9 cellular contexts compared by ENCODE assay signal in the genomic region with DNA sequence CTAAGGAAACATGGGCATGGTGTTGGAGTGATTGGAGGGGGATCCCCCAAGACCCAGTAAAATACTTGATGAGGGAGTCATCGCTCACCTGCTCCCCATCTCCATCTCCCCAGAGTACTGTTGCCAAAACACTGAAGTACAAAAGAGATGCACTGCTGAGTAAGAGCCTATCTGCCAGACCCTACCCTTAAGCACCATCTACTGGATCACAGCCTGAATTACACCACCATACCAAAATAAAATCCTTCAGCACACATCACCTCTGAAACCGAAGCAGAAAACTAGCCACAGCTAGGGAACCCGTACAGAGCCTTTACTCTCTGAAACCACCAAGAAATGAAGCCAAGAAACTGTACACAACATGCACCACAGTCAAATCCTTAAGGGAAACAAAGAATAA.
DNase-seq lines count a peak whose midpoint lies in the region; ATAC-seq, FAIRE-seq and TF ChIP-seq lines count a peak whose summit lies in the region.
"Had no signal": no experiment of that assay in that cellular context is flagged by ENCODE, and none has a peak within 500 bp of the region (broad histone marks: within the 10 kb centered on the region; RNA-seq: fewer than 3 reads in every experiment).

No MANE protein-coding gene starts in this region.

- H3K4me3 Mint-ChIP-seq in activated CD4-positive, alpha-beta memory T cell treated with anti-CD3 and anti-CD28 coated beads, Interleukin-2, amount 10 ng/mL, durations not matched to agents 7 days and 5 days: no peak overlapping the region

- no peaks in the 10 kb centered on the region for H3K4me1 Mint-ChIP-seq in activated CD4-positive, alpha-beta memory T cell treated with anti-CD3 and anti-CD28 coated beads, Interleukin-2, amount 10 ng/mL, durations not matched to agents 7 days and 5 days

- no peak overlapping the region for H3K4me3 ChIP-seq in adrenal gland
- no peak overlapping the region for H3K4me3 ChIP-seq in neural cell (ENCODE audit: low read length)
- H3K4me3 ChIP-seq: mucosa of descending colon had no signal

- H3K79me2 ChIP-seq in neural cell (replicated peaks; ENCODE audit: insufficient read depth, low read length): no peaks in the 10 kb centered on the region

- H3K36me3 Mint-ChIP-seq in activated CD4-positive, alpha-beta memory T cell treated with anti-CD3 and anti-CD28 coated beads, Interleukin-2, amount 10 ng/mL, durations not matched to agents 7 days and 5 days (ENCODE audit: low read depth): no peaks in the 10 kb centered on the region

- no peak overlapping the region for H3K4me2 ChIP-seq in neural cell (ENCODE audit: low read length)

- no peaks in the 10 kb centered on the region for H3K9me2 ChIP-seq in neural cell (ENCODE audit: insufficient read depth, low read length)

- TF ChIP-seq CTCF in adrenal gland (IDR thresholded peaks at IDR 0.05) (peak in 5 of 6 experiments; percentile 16 to 43 (median 29)), neural cell (IDR thresholded peaks at IDR 0.05; ENCODE audit: poor library complexity, severe bottlenecking) (peak; percentile 44)

- H3F3A ChIP-seq in neural cell (ENCODE audit: insufficient read depth, low read length, poor library complexity, severe bottlenecking): no peaks in the 10 kb centered on the region

- H3K9me3 ChIP-seq in adrenal gland (replicated peaks in 1 of 3) (no peaks in the 10 kb centered on the region), neural cell (ENCODE audit: low read length) (no peaks in the 10 kb centered on the region)
- H3K9me3 ChIP-seq: mucosa of descending colon had no signal

- H3K9ac ChIP-seq in neural cell (ENCODE audit: low read length): no peak overlapping the region

- intact Hi-C loops in adrenal gland (cut with DNase I): no loop called here

- H2AFZ ChIP-seq in neural cell (ENCODE audit: low read depth, low read length): no peak overlapping the region

- POLR2A ChIA-PET in activated CD4-positive, alpha-beta memory T cell treated with anti-CD3 and anti-CD28 coated beads, Interleukin-2, amount 10 ng/mL, durations not matched to agents 7 days and 5 days (lab: Charles Lee): no interaction called here

- in situ Hi-C loops in KBM-7 (cut with MboI; ENCODE audit: low pct_unique_long_range_greater_than_20kb, low sequenced_read_pairs): no loop called here

- no peaks in the 10 kb centered on the region for H3K9me3 Mint-ChIP-seq in activated CD4-positive, alpha-beta memory T cell treated with anti-CD3 and anti-CD28 coated beads, Interleukin-2, amount 10 ng/mL, durations not matched to agents 7 days and 5 days

- H4K20me1 ChIP-seq in neural cell (ENCODE audit: insufficient read depth): no peaks in the 10 kb centered on the region

- TF ChIP-seq RAD21 in neural cell (conservative IDR thresholded peaks at IDR 0.05): peak; percentile 37

- H3K27ac Mint-ChIP-seq in activated CD4-positive, alpha-beta memory T cell treated with anti-CD3 and anti-CD28 coated beads, Interleukin-2, amount 10 ng/mL, durations not matched to agents 7 days and 5 days: no peak overlapping the region

- no peaks in the 10 kb centered on the region for H3K4me1 ChIP-seq in adrenal gland (replicated peaks in 1 of 2)

- H3K27me3 Mint-ChIP-seq in activated CD4-positive, alpha-beta memory T cell treated with anti-CD3 and anti-CD28 coated beads, Interleukin-2, amount 10 ng/mL, durations not matched to agents 7 days and 5 days: no peaks in the 10 kb centered on the region

- WGBS in adrenal gland, 4 donors: 36 to 50% (median 41%) methylated on average over 2 to 3 of the region's 3 CpGs

- H3K36me3 ChIP-seq in adrenal gland (replicated peaks in 1 of 2): no peaks in the 10 kb centered on the region
- no peaks in the 10 kb centered on the region for H3K36me3 ChIP-seq in neural cell (ENCODE audit: insufficient read depth, low read length)

- no peak for TF ChIP-seq POLR2A in adrenal gland (IDR thresholded peaks at IDR 0.05)

- no peak overlapping the region for H3K27ac ChIP-seq in adrenal gland
- no peak overlapping the region for H3K27ac ChIP-seq in neural cell (ENCODE audit: low read length)

- DNase-seq in KBM-7 (peak; percentile 47), adrenal gland (no peak), A172 (ENCODE audit: low spot score) (no peak), frontal cortex (ENCODE audit: low spot score in 2 of 2) (no peak)
- no peak for DNase-seq in activated CD4-positive, alpha-beta memory T cell treated with anti-CD3 and anti-CD28 coated beads, Interleukin-2, amount 10 ng/mL, durations not matched to agents 7 days and 5 days
- DNase-seq: mucosa of descending colon had no signal

- no peak for FAIRE-seq in frontal cortex (lab: Jason Lieb, UNC)

- ATAC-seq in GM18909 (IDR thresholded peaks at IDR 0.05; ENCODE audit: poor library complexity, unreplicated experiment) (peak; percentile 50), HG03571 (IDR thresholded peaks at IDR 0.05; ENCODE audit: unreplicated experiment) (no peak)
- ATAC-seq: mucosa of descending colon had no signal

- CTCF ChIA-PET in activated CD4-positive, alpha-beta memory T cell treated with anti-CD3 and anti-CD28 coated beads, Interleukin-2, amount 10 ng/mL, durations not matched to agents 7 days and 5 days (lab: Charles Lee): no interaction called here

- TF ChIP-seq EP300 in neural cell (conservative IDR thresholded peaks at IDR 0.05; ENCODE audit: poor library complexity, severe bottlenecking): no peak

- no peaks in the 10 kb centered on the region for H3K27me3 ChIP-seq in adrenal gland
- H3K27me3 ChIP-seq in neural cell (ENCODE audit: insufficient read depth, low read depth, low read length): no peaks in the 10 kb centered on the region

TF ChIP-seq in neural cell, 6 proteins besides CTCF, POLR2A, EP300 and RAD21:
- no peak for TF ChIP-seq SMC3 (conservative IDR thresholded peaks at IDR 0.05; ENCODE audit: poor library complexity)
- no peak for TF ChIP-seq EZH2 (IDR thresholded peaks at IDR 0.05; ENCODE audit: borderline replicate concordance, insufficient read depth, low read length, poor library complexity, severe bottlenecking)
- TF ChIP-seq POLR2AphosphoS5 (IDR thresholded peaks at IDR 0.05): no peak
- TF ChIP-seq, protein P1, sequence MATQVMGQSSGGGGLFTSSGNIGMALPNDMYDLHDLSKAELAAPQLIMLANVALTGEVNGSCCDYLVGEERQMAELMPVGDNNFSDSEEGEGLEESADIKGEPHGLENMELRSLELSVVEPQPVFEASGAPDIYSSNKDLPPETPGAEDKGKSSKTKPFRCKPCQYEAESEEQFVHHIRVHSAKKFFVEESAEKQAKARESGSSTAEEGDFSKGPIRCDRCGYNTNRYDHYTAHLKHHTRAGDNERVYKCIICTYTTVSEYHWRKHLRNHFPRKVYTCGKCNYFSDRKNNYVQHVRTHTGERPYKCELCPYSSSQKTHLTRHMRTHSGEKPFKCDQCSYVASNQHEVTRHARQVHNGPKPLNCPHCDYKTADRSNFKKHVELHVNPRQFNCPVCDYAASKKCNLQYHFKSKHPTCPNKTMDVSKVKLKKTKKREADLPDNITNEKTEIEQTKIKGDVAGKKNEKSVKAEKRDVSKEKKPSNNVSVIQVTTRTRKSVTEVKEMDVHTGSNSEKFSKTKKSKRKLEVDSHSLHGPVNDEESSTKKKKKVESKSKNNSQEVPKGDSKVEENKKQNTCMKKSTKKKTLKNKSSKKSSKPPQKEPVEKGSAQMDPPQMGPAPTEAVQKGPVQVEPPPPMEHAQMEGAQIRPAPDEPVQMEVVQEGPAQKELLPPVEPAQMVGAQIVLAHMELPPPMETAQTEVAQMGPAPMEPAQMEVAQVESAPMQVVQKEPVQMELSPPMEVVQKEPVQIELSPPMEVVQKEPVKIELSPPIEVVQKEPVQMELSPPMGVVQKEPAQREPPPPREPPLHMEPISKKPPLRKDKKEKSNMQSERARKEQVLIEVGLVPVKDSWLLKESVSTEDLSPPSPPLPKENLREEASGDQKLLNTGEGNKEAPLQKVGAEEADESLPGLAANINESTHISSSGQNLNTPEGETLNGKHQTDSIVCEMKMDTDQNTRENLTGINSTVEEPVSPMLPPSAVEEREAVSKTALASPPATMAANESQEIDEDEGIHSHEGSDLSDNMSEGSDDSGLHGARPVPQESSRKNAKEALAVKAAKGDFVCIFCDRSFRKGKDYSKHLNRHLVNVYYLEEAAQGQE (IDR thresholded peaks at IDR 0.05; ENCODE audit: borderline replicate concordance): no peak
- no peak for TF ChIP-seq MXI1 (conservative IDR thresholded peaks at IDR 0.05; ENCODE audit: poor library complexity, severe bottlenecking)
- TF ChIP-seq TAF1 (IDR thresholded peaks at IDR 0.05; ENCODE audit: low read depth): no peak
